In the genomic region with DNA sequence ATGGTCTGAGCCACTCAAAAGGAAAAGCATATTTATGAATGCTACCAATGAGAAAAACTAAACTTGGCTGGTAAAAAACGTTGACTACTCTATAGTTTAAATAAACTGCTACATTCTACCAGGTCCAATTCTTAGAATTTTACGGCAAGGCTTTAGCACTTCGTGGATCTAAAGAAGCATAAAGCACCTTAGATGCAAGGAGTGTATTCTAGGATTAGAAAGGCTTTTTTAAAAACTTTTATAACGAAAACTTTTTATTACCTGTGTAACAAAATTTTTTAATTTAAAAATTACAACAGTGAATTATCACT, we compare ENCODE assay signal across 1 cellular context.
A peak's percentile ranks its signal among the peaks of the same experiment; 100 is the strongest.
TF ChIP-seq lines count a peak whose summit lies in the region.

No MANE protein-coding gene starts in this region.

TF ChIP-seq in K562, 482 proteins besides CTCF, POLR2A, EP300 and RAD21:
- no peak for TF ChIP-seq TCF3 (CRISPR knock-in tag; IDR thresholded peaks at IDR 0.05)
- no peak for TF ChIP-seq STAT5B (CRISPR knock-in tag; IDR thresholded peaks at IDR 0.05)
- no peak for TF ChIP-seq TRIM28 (IDR thresholded peaks at IDR 0.05)
- TF ChIP-seq, protein P1, sequence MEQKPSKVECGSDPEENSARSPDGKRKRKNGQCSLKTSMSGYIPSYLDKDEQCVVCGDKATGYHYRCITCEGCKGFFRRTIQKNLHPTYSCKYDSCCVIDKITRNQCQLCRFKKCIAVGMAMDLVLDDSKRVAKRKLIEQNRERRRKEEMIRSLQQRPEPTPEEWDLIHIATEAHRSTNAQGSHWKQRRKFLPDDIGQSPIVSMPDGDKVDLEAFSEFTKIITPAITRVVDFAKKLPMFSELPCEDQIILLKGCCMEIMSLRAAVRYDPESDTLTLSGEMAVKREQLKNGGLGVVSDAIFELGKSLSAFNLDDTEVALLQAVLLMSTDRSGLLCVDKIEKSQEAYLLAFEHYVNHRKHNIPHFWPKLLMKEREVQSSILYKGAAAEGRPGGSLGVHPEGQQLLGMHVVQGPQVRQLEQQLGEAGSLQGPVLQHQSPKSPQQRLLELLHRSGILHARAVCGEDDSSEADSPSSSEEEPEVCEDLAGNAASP (IDR thresholded peaks at IDR 0.05), result no peak
- 0 out of 2 replicates have a peak, but pooled peaks have one; percentile 32 for TF ChIP-seq FOXJ2 (tag; IDR thresholded peaks at IDR 0.05)
- TF ChIP-seq MYBL2 (IDR thresholded peaks at IDR 0.05; ENCODE audit: low read depth), result peak; percentile 9; the same call in 1 of the 2 replicates
- TF ChIP-seq MYBL2 (CRISPR knock-in tag; IDR thresholded peaks at IDR 0.05; ENCODE audit: borderline replicate concordance), result no peak
- peak; percentile 81 for TF ChIP-seq HMBOX1 (IDR thresholded peaks at IDR 0.05)
- no peak for TF ChIP-seq ARHGAP35 (IDR thresholded peaks at IDR 0.05; ENCODE audit: partially characterized antibody)
- no peak for TF ChIP-seq KLF13 (tag; IDR thresholded peaks at IDR 0.05; ENCODE audit: borderline replicate concordance, low read depth)
- peak; percentile 19; the same call in 1 of the 2 replicates for TF ChIP-seq BRCA1 (IDR thresholded peaks at IDR 0.05)
- TF ChIP-seq BRCA1 (CRISPR knock-in tag; IDR thresholded peaks at IDR 0.05), result no peak
